31 cellular contexts compared by ENCODE assay signal in genomic region chr1:209391792-209392191, GRCh38.
"Had no signal": no experiment of that assay in that cellular context is flagged by ENCODE, and none has a peak within 500 bp of the region (broad histone marks: within the 10 kb centered on the region; RNA-seq: fewer than 3 reads in every experiment).

No MANE protein-coding gene starts in this region.

- H3K27ac ChIP-seq: adrenal gland, body of pancreas, epithelial cell of prostate, esophagus squamous epithelium, gastroesophageal sphincter had no signal

- H3K9me3 Mint-ChIP-seq: activated CD4-positive, alpha-beta memory T cell treated with anti-CD3 and anti-CD28 coated beads for 36 hours; activated CD4-positive, alpha-beta T cell treated with anti-CD3 and anti-CD28 coated beads, Interleukin-2, amount 10 ng/mL, durations not matched to agents 24 days and 14 days; activated naive CD4-positive, alpha-beta T cell treated with anti-CD3 and anti-CD28 coated beads for 36 hours; activated naive CD4-positive, alpha-beta T cell treated with anti-CD3 and anti-CD28 coated beads, Interleukin-2, amount 50 U/mL, for 24 hours; activated naive CD8-positive, alpha-beta T cell treated with anti-CD3 and anti-CD28 coated beads for 36 hours; activated naive CD8-positive, alpha-beta T cell treated with anti-CD3 and anti-CD28 coated beads, Interleukin-2, amount 50 U/mL, for 24 hours; activated T-helper 1 cell treated with anti-CD3 and anti-CD28 coated beads, Interleukin-12 subunit alpha, Interleukin-12 subunit beta, Interleukin-2, Interleukin-4 antibody, amounts not matched to agents 30 ng/mL and 10 ng/mL and 1 ng/mL, durations not matched to agents 14 hours and 24 hours and 36 hours; activated T-helper 2 cell treated with anti-CD3 and anti-CD28 coated beads, Interferon-gamma antibody, Interleukin-2, Interleukin-4, amounts not matched to agents 10 μg/mL and 5 μg/mL and 100 μg/mL, durations not matched to agents 14 hours and 24 hours and 36 hours had no signal

- H3K27ac Mint-ChIP-seq: activated CD4-positive, alpha-beta memory T cell treated with anti-CD3 and anti-CD28 coated beads for 36 hours; activated CD4-positive, alpha-beta T cell treated with anti-CD3 and anti-CD28 coated beads for 36 hours; activated CD4-positive, alpha-beta T cell treated with anti-CD3 and anti-CD28 coated beads, Interleukin-2, amount 10 ng/mL, durations not matched to agents 24 days and 14 days; activated CD8-positive, alpha-beta memory T cell treated with anti-CD3 and anti-CD28 coated beads, Interleukin-2, amount 10 ng/mL, durations not matched to agents 7 days and 5 days; activated CD8-positive, alpha-beta T cell treated with anti-CD3 and anti-CD28 coated beads, Interleukin-2, amount 10 ng/mL, durations not matched to agents 7 days and 5 days; activated naive CD4-positive, alpha-beta T cell treated with anti-CD3 and anti-CD28 coated beads for 36 hours; activated naive CD4-positive, alpha-beta T cell treated with anti-CD3 and anti-CD28 coated beads, Interleukin-2, amount 50 U/mL, for 24 hours; activated naive CD8-positive, alpha-beta T cell treated with anti-CD3 and anti-CD28 coated beads for 36 hours; activated naive CD8-positive, alpha-beta T cell treated with anti-CD3 and anti-CD28 coated beads, Interleukin-2, amount 50 U/mL, for 24 hours; activated T-helper 1 cell treated with anti-CD3 and anti-CD28 coated beads, Interleukin-12 subunit alpha, Interleukin-12 subunit beta, Interleukin-2, Interleukin-4 antibody, amounts not matched to agents 30 ng/mL and 10 ng/mL and 1 ng/mL, durations not matched to agents 14 hours and 24 hours and 36 hours; activated T-helper 2 cell treated with anti-CD3 and anti-CD28 coated beads, Interferon-gamma antibody, Interleukin-2, Interleukin-4, amounts not matched to agents 10 μg/mL and 5 μg/mL and 100 μg/mL, durations not matched to agents 14 hours and 24 hours and 36 hours; effector memory CD8-positive, alpha-beta T cell had no signal

- DNase-seq: activated CD4-positive, alpha-beta memory T cell treated with anti-CD3 and anti-CD28 coated beads for 36 hours; activated CD4-positive, alpha-beta T cell treated with anti-CD3 and anti-CD28 coated beads for 36 hours; activated CD4-positive, alpha-beta T cell treated with anti-CD3 and anti-CD28 coated beads, Interleukin-2, amount 10 ng/mL, durations not matched to agents 24 days and 14 days; activated CD4-positive, CD25-positive, alpha-beta regulatory T cell; activated CD4-positive, CD25-positive, alpha-beta regulatory T cell treated with anti-CD3 and anti-CD28 coated beads, Interleukin-2, amount 50 U/mL, for 72 hours; activated CD8-positive, alpha-beta memory T cell treated with anti-CD3 and anti-CD28 coated beads, Interleukin-2, amount 10 ng/mL, durations not matched to agents 7 days and 5 days; activated CD8-positive, alpha-beta memory T cell treated with anti-CD3 and anti-CD28 coated beads, Interleukin-2, amount 50 U/mL, for 4 hours; activated CD8-positive, alpha-beta T cell treated with anti-CD3 and anti-CD28 coated beads, Interleukin-2, amount 10 ng/mL, durations not matched to agents 7 days and 5 days; activated effector memory CD4-positive, alpha-beta T cell treated with anti-CD3 and anti-CD28 coated beads, Interleukin-2, amount 50 U/mL, for 16 hours; activated naive CD4-positive, alpha-beta T cell treated with anti-CD3 and anti-CD28 coated beads for 36 hours; activated naive CD8-positive, alpha-beta T cell treated with anti-CD3 and anti-CD28 coated beads for 36 hours; activated naive CD8-positive, alpha-beta T cell treated with anti-CD3 and anti-CD28 coated beads, Interleukin-2, amount 50 U/mL, for 24 hours; activated T-cell treated with anti-CD3 and anti-CD28 coated beads, Interleukin-2, amount 50 U/mL, for 1 hour; activated T-cell treated with anti-CD3 and anti-CD28 coated beads, Interleukin-2, amount 50 U/mL, for 48 hours; adrenal gland; amygdala; aorta; body of pancreas; caudate nucleus; cortex of kidney; dermis blood vessel endothelial cell; effector CD4-positive, alpha-beta T cell; effector memory CD8-positive, alpha-beta T cell; esophagus squamous epithelium; foreskin melanocyte; T-helper 2 cell had no signal

- H3K4me3 Mint-ChIP-seq: activated CD4-positive, alpha-beta memory T cell treated with anti-CD3 and anti-CD28 coated beads for 36 hours; activated CD4-positive, alpha-beta T cell treated with anti-CD3 and anti-CD28 coated beads for 36 hours; activated CD4-positive, alpha-beta T cell treated with anti-CD3 and anti-CD28 coated beads, Interleukin-2, amount 10 ng/mL, durations not matched to agents 24 days and 14 days; activated CD8-positive, alpha-beta memory T cell treated with anti-CD3 and anti-CD28 coated beads, Interleukin-2, amount 10 ng/mL, durations not matched to agents 7 days and 5 days; activated CD8-positive, alpha-beta T cell treated with anti-CD3 and anti-CD28 coated beads, Interleukin-2, amount 10 ng/mL, durations not matched to agents 7 days and 5 days; activated naive CD4-positive, alpha-beta T cell treated with anti-CD3 and anti-CD28 coated beads for 36 hours; activated naive CD4-positive, alpha-beta T cell treated with anti-CD3 and anti-CD28 coated beads, Interleukin-2, amount 50 U/mL, for 24 hours; activated naive CD8-positive, alpha-beta T cell treated with anti-CD3 and anti-CD28 coated beads for 36 hours; activated naive CD8-positive, alpha-beta T cell treated with anti-CD3 and anti-CD28 coated beads, Interleukin-2, amount 50 U/mL, for 24 hours; activated T-helper 1 cell treated with anti-CD3 and anti-CD28 coated beads, Interleukin-12 subunit alpha, Interleukin-12 subunit beta, Interleukin-2, Interleukin-4 antibody, amounts not matched to agents 30 ng/mL and 10 ng/mL and 1 ng/mL, durations not matched to agents 14 hours and 24 hours and 36 hours; effector memory CD8-positive, alpha-beta T cell had no signal

- H3K27me3 ChIP-seq: adrenal gland, body of pancreas, esophagus squamous epithelium, gastroesophageal sphincter had no signal

- H3K9me3 ChIP-seq: adrenal gland, body of pancreas, esophagus squamous epithelium, gastroesophageal sphincter had no signal

- H3K4me1 Mint-ChIP-seq: activated CD4-positive, alpha-beta T cell treated with anti-CD3 and anti-CD28 coated beads for 36 hours; activated CD4-positive, alpha-beta T cell treated with anti-CD3 and anti-CD28 coated beads, Interleukin-2, amount 10 ng/mL, durations not matched to agents 24 days and 14 days; activated CD8-positive, alpha-beta memory T cell treated with anti-CD3 and anti-CD28 coated beads, Interleukin-2, amount 10 ng/mL, durations not matched to agents 7 days and 5 days; activated naive CD4-positive, alpha-beta T cell treated with anti-CD3 and anti-CD28 coated beads, Interleukin-2, amount 50 U/mL, for 24 hours; activated naive CD8-positive, alpha-beta T cell treated with anti-CD3 and anti-CD28 coated beads for 36 hours; activated naive CD8-positive, alpha-beta T cell treated with anti-CD3 and anti-CD28 coated beads, Interleukin-2, amount 50 U/mL, for 24 hours had no signal

- H3K36me3 Mint-ChIP-seq: activated CD4-positive, alpha-beta memory T cell treated with anti-CD3 and anti-CD28 coated beads for 36 hours; activated CD8-positive, alpha-beta memory T cell treated with anti-CD3 and anti-CD28 coated beads, Interleukin-2, amount 10 ng/mL, durations not matched to agents 7 days and 5 days; activated naive CD4-positive, alpha-beta T cell treated with anti-CD3 and anti-CD28 coated beads, Interleukin-2, amount 50 U/mL, for 24 hours; activated naive CD8-positive, alpha-beta T cell treated with anti-CD3 and anti-CD28 coated beads for 36 hours had no signal

- H3K36me3 ChIP-seq: adrenal gland, esophagus squamous epithelium, gastroesophageal sphincter had no signal

- H3K4me1 ChIP-seq: adrenal gland, body of pancreas, gastroesophageal sphincter had no signal

- H3K4me3 ChIP-seq: adrenal gland, body of pancreas, esophagus squamous epithelium, gastroesophageal sphincter had no signal
